ENCODE assay signal across 8 cellular contexts in the genomic region with DNA sequence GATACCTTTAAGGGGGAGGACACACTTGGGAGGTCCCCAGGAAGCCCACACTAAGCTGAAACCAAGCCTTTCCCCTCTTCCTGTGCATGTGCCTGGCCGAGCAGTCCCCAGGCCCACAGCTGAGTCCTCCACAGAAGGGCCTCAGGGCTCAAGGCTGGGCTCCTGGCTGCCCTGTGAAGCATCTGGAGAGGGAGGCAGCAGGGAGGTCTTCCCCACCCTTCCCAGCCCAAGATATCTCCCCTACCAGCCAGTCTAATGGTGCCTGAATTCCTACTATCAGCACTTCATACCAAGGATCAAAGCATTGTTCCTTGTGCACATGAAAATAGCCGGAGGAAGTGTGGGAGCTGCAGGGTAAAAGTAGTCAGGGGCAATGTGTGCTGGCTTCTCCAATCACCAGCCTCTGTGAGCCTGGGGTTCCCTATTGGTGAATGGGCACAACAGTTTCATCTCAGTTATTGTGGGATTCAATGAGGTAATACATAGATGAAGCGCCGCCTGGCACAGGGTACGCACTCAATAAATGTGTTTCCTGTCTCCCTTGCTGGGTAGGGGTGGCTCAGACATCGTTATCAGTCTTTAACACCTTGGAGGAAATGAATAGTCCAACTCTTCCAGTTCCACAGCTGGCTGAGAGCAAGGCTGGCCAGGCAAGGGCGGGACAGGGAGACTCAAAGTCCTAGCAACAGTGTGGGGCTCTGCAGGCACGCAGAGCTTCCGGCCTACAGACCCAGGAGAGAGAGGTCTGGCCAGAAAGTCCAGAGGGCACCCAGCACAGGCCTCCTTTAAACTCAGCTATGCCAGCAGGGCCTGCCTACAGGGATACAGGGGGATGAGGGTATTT. TPM values are rescaled to one million over a fixed set of nuclear protein-coding genes. Genes with fewer than 3 reads are reported as not detected.
DNase-seq lines count a peak whose midpoint lies in the region; ATAC-seq and TF ChIP-seq lines count a peak whose summit lies in the region.

No MANE protein-coding gene starts in this region.

- no peaks in the 10 kb centered on the region for H3K9me3 Mint-ChIP-seq in IgD-negative memory B cell
- no peaks in the 10 kb centered on the region for H3K9me3 Mint-ChIP-seq in activated naive CD8-positive, alpha-beta T cell (ENCODE audit: low read depth)
- H3K9me3 Mint-ChIP-seq in stimulated activated naive CD8-positive, alpha-beta T cell treated with anti-CD3 and anti-CD28 coated beads, Interleukin-15, amount 100 ng/mL, for 72 hours = no peaks in the 10 kb centered on the region

- H3K4me1 ChIP-seq in A673 (ENCODE audit: insufficient read depth, low read length, poor library complexity, severe bottlenecking) = peaks cover 68% of the 10 kb centered on the region

- H3K27ac Mint-ChIP-seq in IgD-negative memory B cell = peak overlapping the region; percentile 86 to 100 (median 98)
- H3K27ac Mint-ChIP-seq in activated naive CD8-positive, alpha-beta T cell = peak overlapping the region; percentile 97
- H3K27ac Mint-ChIP-seq in stimulated activated naive CD8-positive, alpha-beta T cell treated with anti-CD3 and anti-CD28 coated beads, Interleukin-15, amount 100 ng/mL, for 72 hours = peak overlapping the region; percentile 94 to 95

- peak; percentile 52 for ATAC-seq in stimulated activated naive CD8-positive, alpha-beta T cell treated with anti-CD3 and anti-CD28 coated beads, Interleukin-15, amount 100 ng/mL, for 72 hours
- ATAC-seq in GM21360 (IDR thresholded peaks at IDR 0.05; ENCODE audit: unreplicated experiment) = no peak

- H3K27me3 ChIP-seq in A673 (replicated peaks; ENCODE audit: insufficient read depth, low read depth, low read length, poor library complexity) = no peaks in the 10 kb centered on the region

- peaks cover 9% of the 10 kb centered on the region for H3K36me3 Mint-ChIP-seq in IgD-negative memory B cell
- H3K36me3 Mint-ChIP-seq in activated naive CD8-positive, alpha-beta T cell = no peaks in the 10 kb centered on the region

- peaks cover 2% of the 10 kb centered on the region for H3K27me3 Mint-ChIP-seq in IgD-negative memory B cell
- no peaks in the 10 kb centered on the region for H3K27me3 Mint-ChIP-seq in activated naive CD8-positive, alpha-beta T cell
- H3K27me3 Mint-ChIP-seq in stimulated activated naive CD8-positive, alpha-beta T cell treated with anti-CD3 and anti-CD28 coated beads, Interleukin-15, amount 100 ng/mL, for 72 hours = no peaks in the 10 kb centered on the region

- no peaks in the 10 kb centered on the region for H3K9me3 ChIP-seq in A673 (ENCODE audit: low read depth, low read length, poor library complexity, severe bottlenecking)

- no peaks in the 10 kb centered on the region for H3K36me3 ChIP-seq in A673 (ENCODE audit: insufficient read depth, low read length, poor library complexity, severe bottlenecking)

- peak overlapping the region; percentile 82 to 94 (median 90) for H3K4me3 Mint-ChIP-seq in IgD-negative memory B cell
- H3K4me3 Mint-ChIP-seq in activated naive CD8-positive, alpha-beta T cell = peak overlapping the region; percentile 92
- H3K4me3 Mint-ChIP-seq in stimulated activated naive CD8-positive, alpha-beta T cell treated with anti-CD3 and anti-CD28 coated beads, Interleukin-15, amount 100 ng/mL, for 72 hours = peak overlapping the region; percentile 93 to 96

- peak overlapping the region; percentile 41 for H3K27ac ChIP-seq in A673 (ENCODE audit: low read depth, low read length, poor library complexity, severe bottlenecking)

- intact Hi-C loops in A673 (cut with micrococcal nuclease; ENCODE audit: unreplicated experiment) = no loop called here

- POLR2A ChIA-PET in A673 (lab: Charles Lee; ENCODE audit: low non-redundant PET) = no interaction called here

- peaks cover 75 to 88% (median 87%) of the 10 kb centered on the region in 3 donors for H3K4me1 Mint-ChIP-seq in IgD-negative memory B cell
- peaks cover 97% of the 10 kb centered on the region for H3K4me1 Mint-ChIP-seq in activated naive CD8-positive, alpha-beta T cell (ENCODE audit: low read depth)
- peaks cover 100% of the 10 kb centered on the region for H3K4me1 Mint-ChIP-seq in stimulated activated naive CD8-positive, alpha-beta T cell treated with anti-CD3 and anti-CD28 coated beads, Interleukin-15, amount 100 ng/mL, for 72 hours

- BruUV-seq in A673 (replicated peaks; lab: Mats Ljungman, UMichigan) = no TSS peak

- TF ChIP-seq CTCF in A673 (conservative IDR thresholded peaks at IDR 0.05; ENCODE audit: low read depth, low read length) = no peak

- H3K4me3 ChIP-seq in A673 (ENCODE audit: low read depth, low read length, poor library complexity, severe bottlenecking) = no peak overlapping the region

- DNase-seq in A673 (ENCODE audit: low spot score) (no peak), islet precursor cell (peak; percentile 89), NK-92 (lab: John Stamatoyannopoulos, UW; ENCODE audit: unreplicated experiment) (no peak), SHP77 (lab: John Stamatoyannopoulos, UW) (no peak)
- DNase-seq in stimulated activated naive CD8-positive, alpha-beta T cell treated with anti-CD3 and anti-CD28 coated beads, Interleukin-15, amount 100 ng/mL, for 72 hours = peak in 1 of 2 donors; percentile 59

- CTCF ChIA-PET in A673 (lab: Charles Lee) = interaction anchor here (0.6 kb wide), 1 partner anchor 45 kb away, joined by 10 read pairs; no protein-coding TSS in a partner anchor

RNA-seq across cellular contexts. Expression of gene PNMA1, which starts 39.1 kb away (rescaled TPM):
- 48.8 and 51.4 TPM in 2 replicates for total RNA-seq in A673 (2021)
- polyA plus RNA-seq in IgD-negative memory B cell = 20.9 TPM
